In the genomic region with DNA sequence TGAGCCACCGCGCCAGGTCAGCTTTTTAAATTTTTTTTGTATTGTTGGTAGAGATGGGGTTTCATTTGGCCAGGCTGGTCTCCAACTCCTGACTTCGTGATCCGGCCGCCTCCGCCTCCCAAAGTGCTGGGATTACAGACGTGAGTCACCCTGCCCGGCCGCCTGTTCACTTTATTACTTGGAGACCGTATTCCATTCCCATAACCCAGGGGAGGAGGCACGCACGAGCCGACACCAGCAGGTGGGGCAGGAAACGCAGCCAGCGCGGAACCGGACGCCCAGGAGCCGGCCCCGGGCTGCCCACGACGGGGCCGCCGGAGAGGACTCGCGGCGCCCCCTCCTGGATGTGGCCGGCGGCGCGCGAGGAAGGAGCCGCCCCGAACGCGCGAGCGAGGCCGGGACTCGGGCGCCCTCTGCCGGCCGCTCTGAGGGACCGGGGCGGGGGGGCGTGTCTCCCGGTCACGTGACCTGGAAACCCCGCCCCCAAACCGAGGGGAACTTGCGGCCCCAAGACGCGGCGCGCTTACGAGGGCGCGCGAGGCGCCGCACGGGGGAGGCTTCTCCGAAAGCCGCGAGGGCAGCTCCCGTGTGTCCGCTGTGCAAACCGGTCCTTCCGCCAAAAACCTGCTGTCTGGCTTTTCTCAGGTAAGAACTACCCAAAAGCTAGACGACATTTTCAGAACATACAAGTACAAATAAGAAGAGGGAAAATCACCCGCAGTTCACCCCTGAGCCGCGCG, we compare ENCODE assay signal across 8 cellular contexts. TPM values are rescaled to one million over a fixed set of nuclear protein-coding genes. Genes with fewer than 3 reads are reported as not detected.
DNase-seq lines count a peak whose midpoint lies in the region; ATAC-seq and TF ChIP-seq lines count a peak whose summit lies in the region.

No MANE protein-coding gene starts in this region.

- no peaks in the 10 kb centered on the region for H4K20me1 ChIP-seq in fibroblast of lung (ENCODE audit: control insufficient read depth, extremely low read depth, insufficient read depth, low read length)
- H4K20me1 ChIP-seq in neural cell (ENCODE audit: insufficient read depth), result no peaks in the 10 kb centered on the region

- peaks cover 11 to 12% of the 10 kb centered on the region in 2 donors for H3K9me3 Mint-ChIP-seq in stimulated activated naive CD8-positive, alpha-beta T cell treated with anti-CD3 and anti-CD28 coated beads, Interleukin-15, amount 100 ng/mL, for 72 hours

- H3K4me3 ChIP-seq in NB4 (ENCODE audit: low read depth, low read length) (peak overlapping the region; percentile 32), fibroblast of lung (replicated peaks in 1 of 4; ENCODE audit: control extremely low read depth in 1 of 4, insufficient read depth in 1 of 4, low read depth in 3 of 4, low read length in 4 of 4) (peak overlapping the region in 3 of 4 experiments; percentile 6 to 46 (median 42)), neural cell (ENCODE audit: low read length) (no peak overlapping the region)

- H3K9me3 ChIP-seq in fibroblast of lung (ENCODE audit: control insufficient read depth, insufficient read depth, low read depth, low read length), result no peaks in the 10 kb centered on the region
- H3K9me3 ChIP-seq in neural cell (ENCODE audit: low read length), result no peaks in the 10 kb centered on the region

- H3K27ac ChIP-seq in fibroblast of lung (ENCODE audit: insufficient read depth, low read length), result peak overlapping the region; percentile 61
- no peak overlapping the region for H3K27ac ChIP-seq in neural cell (ENCODE audit: low read length)

- H3K4me2 ChIP-seq in fibroblast of lung (ENCODE audit: extremely low read depth, insufficient read depth, low read length), result peak overlapping the region; percentile 40
- no peak overlapping the region for H3K4me2 ChIP-seq in neural cell (ENCODE audit: low read length)

- no peak for TF ChIP-seq EP300 in neural cell (conservative IDR thresholded peaks at IDR 0.05; ENCODE audit: poor library complexity, severe bottlenecking)

- H3K79me2 ChIP-seq in fibroblast of lung (ENCODE audit: control insufficient read depth, insufficient read depth, low read length) (no peaks in the 10 kb centered on the region), neural cell (replicated peaks; ENCODE audit: insufficient read depth, low read length) (no peaks in the 10 kb centered on the region)

- peak; percentile 63 for TF ChIP-seq POLR2A in NB4 (IDR thresholded peaks at IDR 0.05; ENCODE audit: extremely low read depth, insufficient read length)

- no peaks in the 10 kb centered on the region for H3K9me2 ChIP-seq in neural cell (ENCODE audit: insufficient read depth, low read length)

- no peak overlapping the region for H3K9ac ChIP-seq in fibroblast of lung (ENCODE audit: insufficient read depth, low read length)
- no peak overlapping the region for H3K9ac ChIP-seq in neural cell (ENCODE audit: low read length)

- H2AFZ ChIP-seq in fibroblast of lung (ENCODE audit: low read length) (no peak overlapping the region), neural cell (ENCODE audit: low read depth, low read length) (no peak overlapping the region)

- H3K27me3 ChIP-seq in fibroblast of lung (ENCODE audit: control insufficient read depth, insufficient read depth, low read length), result no peaks in the 10 kb centered on the region
- no peaks in the 10 kb centered on the region for H3K27me3 ChIP-seq in neural cell (ENCODE audit: insufficient read depth, low read depth, low read length)

- peak overlapping the region in 1 of 2 donors; percentile 97 for H3K27ac Mint-ChIP-seq in stimulated activated naive CD8-positive, alpha-beta T cell treated with anti-CD3 and anti-CD28 coated beads, Interleukin-15, amount 100 ng/mL, for 72 hours

- peak overlapping the region; percentile 82 to 97 for H3K4me3 Mint-ChIP-seq in stimulated activated naive CD8-positive, alpha-beta T cell treated with anti-CD3 and anti-CD28 coated beads, Interleukin-15, amount 100 ng/mL, for 72 hours

- H3K27me3 Mint-ChIP-seq in stimulated activated naive CD8-positive, alpha-beta T cell treated with anti-CD3 and anti-CD28 coated beads, Interleukin-15, amount 100 ng/mL, for 72 hours, result no peaks in the 10 kb centered on the region

- no peaks in the 10 kb centered on the region for H3K36me3 ChIP-seq in fibroblast of lung (ENCODE audit: control insufficient read depth, insufficient read depth, low read length)
- no peaks in the 10 kb centered on the region for H3K36me3 ChIP-seq in neural cell (ENCODE audit: insufficient read depth, low read length)

- peaks cover 2% of the 10 kb centered on the region for H3K4me1 ChIP-seq in fibroblast of lung (ENCODE audit: control insufficient read depth, extremely low read depth, insufficient read depth, low read length)

- TF ChIP-seq CTCF in NB4 (IDR thresholded peaks at IDR 0.05; ENCODE audit: low read depth, low read length) (peak; percentile 60), fibroblast of lung (conservative IDR thresholded peaks at IDR 0.05 in 1 of 2, IDR thresholded peaks at IDR 0.05 in 1 of 2; ENCODE audit: low read depth in 1 of 2, low read length in 2 of 2) (peak in 1 of 2 donors; percentile 72), neural cell (IDR thresholded peaks at IDR 0.05; ENCODE audit: poor library complexity, severe bottlenecking) (peak; percentile 51)

- ATAC-seq in GM21619 (IDR thresholded peaks at IDR 0.05; ENCODE audit: unreplicated experiment), result peak; percentile 85
- ATAC-seq in stimulated activated naive CD8-positive, alpha-beta T cell treated with anti-CD3 and anti-CD28 coated beads, Interleukin-15, amount 100 ng/mL, for 72 hours, result peak; percentile 94

- H3K4me1 Mint-ChIP-seq in stimulated activated naive CD8-positive, alpha-beta T cell treated with anti-CD3 and anti-CD28 coated beads, Interleukin-15, amount 100 ng/mL, for 72 hours, result peaks cover 20% of the 10 kb centered on the region

- no peak for TF ChIP-seq RAD21 in neural cell (conservative IDR thresholded peaks at IDR 0.05)

- DNase-seq in DMS153 treated with DMSO at 0.1 percent for 48 hours (lab: John Stamatoyannopoulos, UW; ENCODE audit: unreplicated experiment) (peak; percentile 24), NB4 (ENCODE audit: low read depth) (peak; percentile 94), activated T-cell treated with anti-CD3 and anti-CD28 coated beads for 1 hour (ENCODE audit: low read depth) (peak; percentile 86), fibroblast of lung (ENCODE audit: low read depth in 2 of 2) (peak; percentile 89 to 94), NCI-H2081 treated with DMSO at 0.1 percent for 48 hours (lab: John Stamatoyannopoulos, UW) (no peak)
- peak; percentile 92 for DNase-seq in stimulated activated naive CD8-positive, alpha-beta T cell treated with anti-CD3 and anti-CD28 coated beads, Interleukin-15, amount 100 ng/mL, for 72 hours

- H3F3A ChIP-seq in neural cell (ENCODE audit: insufficient read depth, low read length, poor library complexity, severe bottlenecking), result no peaks in the 10 kb centered on the region

TF ChIP-seq in neural cell, 6 proteins besides CTCF, POLR2A, EP300 and RAD21 (continues in another document):
- TF ChIP-seq SMC3 (conservative IDR thresholded peaks at IDR 0.05; ENCODE audit: poor library complexity), result no peak
- no peak for TF ChIP-seq TAF1 (IDR thresholded peaks at IDR 0.05; ENCODE audit: low read depth)

RNA-seq across cellular contexts. Expression of a gene that starts 11.6 kb away (rescaled TPM):
- total RNA-seq in fibroblast of lung, result 502 and 561 TPM in 2 replicates
- polyA plus RNA-seq in fibroblast of lung, result 102 and 140 TPM in 2 replicates
- polyA plus RNA-seq in fibroblast of lung (2012), result 252 and 382 TPM in 2 replicates
- 231 and 305 TPM in 2 replicates for polyA minus RNA-seq in fibroblast of lung (ENCODE audit: low replicate concordance)
- polyA plus RNA-seq in neural cell, result 71.8 and 82.4 TPM in 2 replicates
- 49.7 and 58.4 TPM in 2 replicates for polyA minus RNA-seq in neural cell

RNA-seq across cellular contexts. Expression of a gene that starts 16.7 kb away (rescaled TPM):
- 46.7 and 58.5 TPM in 2 replicates for total RNA-seq in fibroblast of lung
- polyA plus RNA-seq in fibroblast of lung, result 51.7 and 69.3 TPM in 2 replicates
- polyA plus RNA-seq in fibroblast of lung (2012), result 88.2 and 141 TPM in 2 replicates
- polyA minus RNA-seq in fibroblast of lung (ENCODE audit: low replicate concordance), result 120 and 182 TPM in 2 replicates
- 119 and 120 TPM in 2 replicates for polyA plus RNA-seq in neural cell
- 50.2 and 55.7 TPM in 2 replicates for polyA minus RNA-seq in neural cell

RNA-seq across cellular contexts. Expression of a gene that starts 18.7 kb away (rescaled TPM):
- 0.77 and 1.3 TPM in 2 replicates for total RNA-seq in fibroblast of lung
- polyA plus RNA-seq in fibroblast of lung, result 0.26 and 0.28 TPM in 2 replicates
- 0.80 and 0.87 TPM in 2 replicates for polyA plus RNA-seq in fibroblast of lung (2012)
- polyA minus RNA-seq in fibroblast of lung (ENCODE audit: low replicate concordance), result 0.19 and 0.98 TPM in 2 replicates
- polyA plus RNA-seq in neural cell, result 0.76 and 1.3 TPM in 2 replicates
- 1.2 and 1.5 TPM in 2 replicates for polyA minus RNA-seq in neural cell

RNA-seq across cellular contexts. Expression of a gene that starts 41.9 kb away (rescaled TPM):
- 0.17 and 0.26 TPM in 2 replicates for total RNA-seq in fibroblast of lung
- polyA plus RNA-seq in fibroblast of lung (0.05 and 0.08 TPM in 2 replicates), neural cell (0.61 and 3.0 TPM in 2 replicates)
- 0.12 and 0.45 TPM in 2 replicates for polyA plus RNA-seq in fibroblast of lung (2012)
- polyA minus RNA-seq in fibroblast of lung (ENCODE audit: low replicate concordance) (not detected in 2 replicates), neural cell (not detected in 2 replicates)

RNA-seq across cellular contexts. Expression of a gene that starts 42.1 kb away (rescaled TPM):
- total RNA-seq in fibroblast of lung, result 1.5 and 2.8 TPM in 2 replicates
- polyA plus RNA-seq in fibroblast of lung (1.4 and 1.6 TPM in 2 replicates), neural cell (37.1 and 51.5 TPM in 2 replicates)
- polyA plus RNA-seq in fibroblast of lung (2012), result 2.4 and 3.6 TPM in 2 replicates
- polyA minus RNA-seq in fibroblast of lung (ENCODE audit: low replicate concordance) (0.47 TPM in 1 of 2 replicates, not detected in the other), neural cell (9.3 and 14.6 TPM in 2 replicates)
